ENCODE assay signal across 34 cellular contexts in genomic region chr11:58243954-58244353, GRCh38. TPM values are rescaled to one million over a fixed set of nuclear protein-coding genes. Genes with fewer than 3 reads are reported as not detected.
"Had no signal": no experiment of that assay in that cellular context is flagged by ENCODE, and none has a peak within 500 bp of the region (broad histone marks: within the 10 kb centered on the region; RNA-seq: fewer than 3 reads in every experiment).

No MANE protein-coding gene starts in this region.

- H3K27me3 Mint-ChIP-seq: type B pancreatic cell had no signal

- H3K4me1 Mint-ChIP-seq: stimulated activated effector memory CD8-positive, alpha-beta T cell treated with anti-CD3 and anti-CD28 coated beads, Interleukin-12 subunit alpha, Interleukin-12 subunit beta, amount 100 ng/mL, for 72 hours; stimulated activated memory B cell treated with anti-CD40 and anti-IgM and Interleukin-4, amounts not matched to agents 10 μg/mL and 1 μg/mL and 100 μg/mL, for 72 hours; stimulated activated naive B cell treated with anti-CD40 and anti-IgM and Interleukin-4, amounts not matched to agents 10 μg/mL and 1 μg/mL and 100 μg/mL, for 72 hours; stimulated activated naive CD8-positive, alpha-beta T cell treated with anti-CD3 and anti-CD28 coated beads, Interleukin-15, amount 100 ng/mL, for 72 hours had no signal

- DNase-seq: stimulated activated CD4-positive, alpha-beta T cell treated with anti-CD3 and anti-CD28 coated beads, Interleukin-2, amount 100 ng/mL, for 48 hours; stimulated activated CD4-positive, alpha-beta T cell treated with anti-CD3 and anti-CD28 coated beads, Interleukin-4, amount 100 ng/mL, for 1 hour; stimulated activated CD4-positive, alpha-beta T cell treated with anti-CD3 and anti-CD28 coated beads, Interleukin-4, amount 100 ng/mL, for 24 hours; stimulated activated CD4-positive, alpha-beta T cell treated with anti-CD3 and anti-CD28 coated beads, Interleukin-4, amount 100 ng/mL, for 4 hours; stimulated activated CD8-positive, alpha-beta memory T cell treated with anti-CD3 and anti-CD28 coated beads, Interleukin-4, amount 100 ng/mL, for 48 hours; stimulated activated naive B cell treated with anti-CD40 and anti-IgM and Interleukin-4, amounts not matched to agents 10 μg/mL and 1 μg/mL and 100 μg/mL, for 72 hours; stimulated activated naive CD4-positive, alpha-beta T cell; stimulated activated naive CD4-positive, alpha-beta T cell treated with Interleukin-2 at 50 U/mL for 16 hours; stimulated activated naive CD8-positive, alpha-beta T cell treated with anti-CD3 and anti-CD28 coated beads, Interleukin-15, amount 100 ng/mL, for 72 hours; stimulated activated naive CD8-positive, alpha-beta T cell treated with anti-CD3 and anti-CD28 coated beads, Interleukin-15, Interleukin-2, amounts not matched to agents 100 U/mL and 50 U/mL, for 24 hours; stomach; substantia nigra; testis; thyroid gland; tibial artery; transverse colon; trophoblast cell; upper lobe of left lung; upper lobe of right lung; uterus had no signal

- H3K4me1 ChIP-seq: stomach, suprapubic skin, testis, thyroid gland, tibial artery, tibial nerve, transverse colon, upper lobe of left lung, upper lobe of right lung, uterus, vagina had no signal

- H3K4me3 Mint-ChIP-seq: stimulated activated effector memory CD8-positive, alpha-beta T cell treated with anti-CD3 and anti-CD28 coated beads, Interleukin-12 subunit alpha, Interleukin-12 subunit beta, amount 100 ng/mL, for 72 hours; stimulated activated memory B cell treated with anti-CD40 and anti-IgM and Interleukin-4, amounts not matched to agents 10 μg/mL and 1 μg/mL and 100 μg/mL, for 72 hours; stimulated activated naive B cell treated with anti-CD40 and anti-IgM and Interleukin-4, amounts not matched to agents 10 μg/mL and 1 μg/mL and 100 μg/mL, for 72 hours; stimulated activated naive CD8-positive, alpha-beta T cell treated with anti-CD3 and anti-CD28 coated beads, Interleukin-15, amount 100 ng/mL, for 72 hours; stimulated activated naive CD8-positive, alpha-beta T cell treated with anti-CD3 and anti-CD28 coated beads, Interleukin-15, Interleukin-2, amounts not matched to agents 100 ng/mL and 50 ng/mL, for 24 hours; type B pancreatic cell had no signal

- H3K9me3 ChIP-seq: testis, thyroid gland, upper lobe of right lung, vagina had no signal

- ATAC-seq: stimulated activated effector memory CD8-positive, alpha-beta T cell treated with anti-CD3 and anti-CD28 coated beads, Interleukin-12 subunit alpha, Interleukin-12 subunit beta, amount 100 ng/mL, for 72 hours; stimulated activated memory B cell treated with anti-CD40 and anti-IgM and Interleukin-4, amounts not matched to agents 10 μg/mL and 1 μg/mL and 100 μg/mL, for 72 hours; stimulated activated naive B cell treated with anti-CD40 and anti-IgM and Interleukin-4, amounts not matched to agents 10 μg/mL and 1 μg/mL and 100 μg/mL, for 72 hours; stimulated activated naive CD8-positive, alpha-beta T cell treated with anti-CD3 and anti-CD28 coated beads, Interleukin-15, amount 100 ng/mL, for 72 hours; stimulated activated naive CD8-positive, alpha-beta T cell treated with anti-CD3 and anti-CD28 coated beads, Interleukin-15, Interleukin-2, amounts not matched to agents 100 U/mL and 50 U/mL, for 24 hours; upper lobe of right lung had no signal

- H3K27ac ChIP-seq: stomach, suprapubic skin, testis, thoracic aorta, thyroid gland, tibial artery, tibial nerve, transverse colon, upper lobe of left lung, upper lobe of right lung, uterus, vagina had no signal

- FAIRE-seq: urothelium cell line had no signal

- H3K27ac Mint-ChIP-seq: stimulated activated effector memory CD8-positive, alpha-beta T cell treated with anti-CD3 and anti-CD28 coated beads, Interleukin-12 subunit alpha, Interleukin-12 subunit beta, amount 100 ng/mL, for 72 hours; stimulated activated memory B cell treated with anti-CD40 and anti-IgM and Interleukin-4, amounts not matched to agents 10 μg/mL and 1 μg/mL and 100 μg/mL, for 72 hours; stimulated activated naive B cell treated with anti-CD40 and anti-IgM and Interleukin-4, amounts not matched to agents 10 μg/mL and 1 μg/mL and 100 μg/mL, for 72 hours; stimulated activated naive CD8-positive, alpha-beta T cell treated with anti-CD3 and anti-CD28 coated beads, Interleukin-15, amount 100 ng/mL, for 72 hours; stimulated activated naive CD8-positive, alpha-beta T cell treated with anti-CD3 and anti-CD28 coated beads, Interleukin-15, Interleukin-2, amounts not matched to agents 100 ng/mL and 50 ng/mL, for 24 hours; type B pancreatic cell had no signal

- H3K36me3 Mint-ChIP-seq: stimulated activated effector memory CD8-positive, alpha-beta T cell treated with anti-CD3 and anti-CD28 coated beads, Interleukin-12 subunit alpha, Interleukin-12 subunit beta, amount 100 ng/mL, for 72 hours; stimulated activated memory B cell treated with anti-CD40 and anti-IgM and Interleukin-4, amounts not matched to agents 10 μg/mL and 1 μg/mL and 100 μg/mL, for 72 hours; stimulated activated naive B cell treated with anti-CD40 and anti-IgM and Interleukin-4, amounts not matched to agents 10 μg/mL and 1 μg/mL and 100 μg/mL, for 72 hours; type B pancreatic cell had no signal

- H3K4me3 ChIP-seq: stomach, suprapubic skin, testis, thoracic aorta, thyroid gland, tibial artery, tibial nerve, transverse colon, upper lobe of left lung, upper lobe of right lung, uterus, vagina had no signal

- H3K36me3 ChIP-seq: stomach, suprapubic skin, thoracic aorta, thyroid gland, tibial artery, tibial nerve, transverse colon, upper lobe of left lung, upper lobe of right lung, uterus, vagina had no signal

RNA-seq across cellular contexts. Expression of gene OR10Q1, which starts 15.2 kb away (rescaled TPM):
- total RNA-seq: stomach, subcutaneous adipose tissue, suprapubic skin, temporal lobe, testis, thoracic aorta, thyroid gland, tibial nerve, transverse colon, upper lobe of left lung, upper lobe of right lung, ureter, urinary bladder, uterus, vagina had no signal
- polyA plus RNA-seq: stomach, thymus, urinary bladder had no signal

RNA-seq across cellular contexts. Expression of gene OR10W1, which starts 24.1 kb away (rescaled TPM):
- total RNA-seq: stomach, subcutaneous adipose tissue, suprapubic skin, temporal lobe, testis, thoracic aorta, thyroid gland, tibial nerve, transverse colon, upper lobe of left lung, upper lobe of right lung, ureter, urinary bladder, uterus, vagina had no signal
- polyA plus RNA-seq: stomach, urinary bladder had no signal

RNA-seq across cellular contexts. Expression of gene OR1S1, which starts 31.4 kb away (rescaled TPM):
- total RNA-seq: stomach, subcutaneous adipose tissue, suprapubic skin, temporal lobe, testis, thoracic aorta, thyroid gland, tibial nerve, transverse colon, upper lobe of right lung, ureter, urinary bladder, uterus, vagina had no signal
- polyA plus RNA-seq: stomach, thymus, urinary bladder had no signal

RNA-seq across cellular contexts. Expression of gene OR1S2, which starts 40.0 kb away (rescaled TPM):
- total RNA-seq: stomach, subcutaneous adipose tissue, suprapubic skin, temporal lobe, testis, thoracic aorta, thyroid gland, tibial nerve, transverse colon, upper lobe of left lung, upper lobe of right lung, ureter, urinary bladder, uterus, vagina had no signal
- polyA plus RNA-seq: stomach, urinary bladder had no signal

RNA-seq across cellular contexts. Expression of gene OR9Q2, which starts 55.1 kb away (rescaled TPM):
- total RNA-seq: stomach, subcutaneous adipose tissue, temporal lobe, thoracic aorta, thyroid gland, tibial nerve, transverse colon, upper lobe of left lung, upper lobe of right lung, ureter, urinary bladder, uterus, vagina had no signal
- polyA plus RNA-seq: stomach, thymus, urinary bladder had no signal
